Comparison of ENCODE assay signal across 8 cellular contexts in genomic region chr19:6862673-6863078, GRCh38. TPM values are rescaled to one million over a fixed set of nuclear protein-coding genes. Genes with fewer than 3 reads are reported as not detected.
DNase-seq lines count a peak whose midpoint lies in the region; ATAC-seq, FAIRE-seq and TF ChIP-seq lines count a peak whose summit lies in the region.

No MANE protein-coding gene starts in this region.

- peaks cover 10% of the 10 kb centered on the region for H3K9me3 Mint-ChIP-seq in WTC11

- peak; percentile 82 for TF ChIP-seq CTCF in WTC11 (IDR thresholded peaks at IDR 0.05)
- TF ChIP-seq CTCF in mammary epithelial cell (conservative IDR thresholded peaks at IDR 0.05 in 1 of 2, IDR thresholded peaks at IDR 0.05 in 1 of 2; ENCODE audit: extremely low read depth in 1 of 2, insufficient read depth in 1 of 2, low read depth in 1 of 2, low read length in 2 of 2): peak; percentile 87 to 88
- peak; percentile 83 for TF ChIP-seq CTCF in kidney (IDR thresholded peaks at IDR 0.05; ENCODE audit: borderline replicate concordance, extremely low read depth, insufficient read depth)

- peaks cover 3% of the 10 kb centered on the region for H3K4me1 ChIP-seq in mammary epithelial cell (ENCODE audit: insufficient read depth, low read length)
- H3K4me1 ChIP-seq in kidney (ENCODE audit: control insufficient read depth in 1 of 2, insufficient read depth in 1 of 2, low read depth in 1 of 2, low read length in 2 of 2): no peaks in the 10 kb centered on the region

- in situ Hi-C loops in mammary epithelial cell (cut with MboI; ENCODE audit: low sequenced_read_pairs in 2 of 2): loop anchor here (10.0 to 25.0 kb wide), 5 partner anchors 225 to 725 kb away; partner anchors contain the start of genes ACSBG2 (in 1 of the 2) and TUBB4A (in 1 of the 2)

- FAIRE-seq in kidney (lab: Jason Lieb, UNC): no peak

- no peak overlapping the region for H3K9ac ChIP-seq in mammary epithelial cell (ENCODE audit: insufficient read depth, low read length)
- H3K9ac ChIP-seq in kidney (ENCODE audit: low read length in 2 of 2): no peak overlapping the region

- ATAC-seq in HG02610 (IDR thresholded peaks at IDR 0.05; ENCODE audit: unreplicated experiment) (peak; percentile 68), WTC11 (peak; percentile 90), GM18858 (IDR thresholded peaks at IDR 0.05; ENCODE audit: unreplicated experiment) (no peak)

- H4K20me1 ChIP-seq in mammary epithelial cell (ENCODE audit: insufficient read depth, low read length): no peaks in the 10 kb centered on the region

- no peak overlapping the region for H3K27ac ChIP-seq in mammary epithelial cell (ENCODE audit: insufficient read depth, low read depth, low read length)
- H3K27ac ChIP-seq in kidney (ENCODE audit: low read depth in 2 of 2, low read length in 2 of 2): no peak overlapping the region

- peak overlapping the region; percentile 65 for H3K4me3 Mint-ChIP-seq in WTC11

- WGBS in mammary epithelial cell (ENCODE audit: low coverage, missing lambda C conversion rate): 6% methylated on average over 15 of the region's 16 CpGs

- H3K4me3 ChIP-seq in mammary epithelial cell (replicated peaks in 1 of 3; ENCODE audit: insufficient read depth in 1 of 3, low read depth in 2 of 3, low read length in 3 of 3): no peak overlapping the region
- no peak overlapping the region for H3K4me3 ChIP-seq in kidney (ENCODE audit: low read length in 2 of 2)

- H3K4me1 Mint-ChIP-seq in WTC11: peaks cover 4% of the 10 kb centered on the region

- no peak overlapping the region for H3K27ac Mint-ChIP-seq in WTC11

- no TSS peak for BruUV-seq in mammary epithelial cell (replicated peaks; lab: Mats Ljungman, UMichigan)

- H3K9me3 ChIP-seq in mammary epithelial cell (replicated peaks; ENCODE audit: insufficient read depth, low read length) (no peaks in the 10 kb centered on the region), kidney (ENCODE audit: control insufficient read depth in 1 of 2, low read length in 2 of 2) (no peaks in the 10 kb centered on the region)

- H3K79me2 ChIP-seq in mammary epithelial cell (ENCODE audit: insufficient read depth, low read length): no peaks in the 10 kb centered on the region

- no peaks in the 10 kb centered on the region for H3K27me3 ChIP-seq in mammary epithelial cell (ENCODE audit: insufficient read depth, low read length)

- intact Hi-C loops in mammary epithelial cell (cut with micrococcal nuclease): loop anchor here (1.0 to 10.0 kb wide), 9 partner anchors 96 to 808 kb away; partner anchors contain the start of genes SH2D3A and TNFSF9
- intact Hi-C loops in kidney (cut with DNase I): loop anchor here (10.0 kb wide), 1 partner anchor 238 kb away; no protein-coding TSS in a partner anchor

- DNase-seq in GM03348 (ENCODE audit: low spot score): peak; percentile 87
- peak; percentile 58 for DNase-seq in NCI-H2227 (lab: John Stamatoyannopoulos, UW; ENCODE audit: unreplicated experiment)
- DNase-seq in WTC11 (ENCODE audit: low spot score): peak; percentile 89
- peak; percentile 78 for DNase-seq in mammary epithelial cell
- peak; percentile 92 for DNase-seq in kidney
- peak; percentile 68 to 87 (median 78) for DNase-seq in stimulated activated CD4-positive, alpha-beta T cell treated with anti-CD3 and anti-CD28 coated beads, Interleukin-1b, Interleukin-23, amount 100 ng/mL, for 24 hours (ENCODE audit: low read depth in 4 of 4, low spot score in 1 of 4)

- dilution Hi-C loops in mammary epithelial cell (cut with HindIII; ENCODE audit: low sequenced_read_pairs): no loop called here

- peak overlapping the region; percentile 9 for H2AFZ ChIP-seq in mammary epithelial cell (ENCODE audit: low read depth, low read length)

- CTCF ChIA-PET in WTC11 (lab: Charles Lee) (interaction anchor here (0.5 to 4.8 kb wide), 14 partner anchors 10 to 418 kb away, joined by 3 to 85 read pairs (median 5); partner anchors contain the start of genes GPR108 and VAV1), mammary epithelial cell (lab: Charles Lee; ENCODE audit: low non-redundant PET) (interaction anchor here (0.6 to 1.4 kb wide), 2 partner anchors 125 to 736 kb away, joined by 8 to 25 read pairs; partner anchors contain the start of gene GPR108)

- peaks cover 4% of the 10 kb centered on the region; the same call in 1 of the 2 replicates for H3K36me3 Mint-ChIP-seq in WTC11

- H3K36me3 ChIP-seq in mammary epithelial cell (ENCODE audit: insufficient read depth, low read length) (no peaks in the 10 kb centered on the region), kidney (ENCODE audit: control insufficient read depth in 1 of 2, insufficient read depth in 2 of 2, low read length in 2 of 2) (no peaks in the 10 kb centered on the region)

- peak overlapping the region; percentile 16 for H3K4me2 ChIP-seq in mammary epithelial cell (ENCODE audit: insufficient read depth, low read depth, low read length)

- H3K27me3 Mint-ChIP-seq in WTC11 (ENCODE audit: low read depth): peaks cover 3% of the 10 kb centered on the region; the same call in 1 of the 2 replicates

- POLR2A ChIA-PET in WTC11 (lab: Charles Lee): interaction anchor here (0.7 kb wide), 1 partner anchor 13 kb away, joined by 3 read pairs; no protein-coding TSS in a partner anchor

TF ChIP-seq in WTC11, 78 proteins besides CTCF, POLR2A, EP300 and RAD21:
- no peak for TF ChIP-seq JUN (CRISPR knock-in tag; IDR thresholded peaks at IDR 0.05)
- no peak for TF ChIP-seq SP1 (CRISPR knock-in tag; conservative IDR thresholded peaks at IDR 0.05)
- TF ChIP-seq, protein P1, sequence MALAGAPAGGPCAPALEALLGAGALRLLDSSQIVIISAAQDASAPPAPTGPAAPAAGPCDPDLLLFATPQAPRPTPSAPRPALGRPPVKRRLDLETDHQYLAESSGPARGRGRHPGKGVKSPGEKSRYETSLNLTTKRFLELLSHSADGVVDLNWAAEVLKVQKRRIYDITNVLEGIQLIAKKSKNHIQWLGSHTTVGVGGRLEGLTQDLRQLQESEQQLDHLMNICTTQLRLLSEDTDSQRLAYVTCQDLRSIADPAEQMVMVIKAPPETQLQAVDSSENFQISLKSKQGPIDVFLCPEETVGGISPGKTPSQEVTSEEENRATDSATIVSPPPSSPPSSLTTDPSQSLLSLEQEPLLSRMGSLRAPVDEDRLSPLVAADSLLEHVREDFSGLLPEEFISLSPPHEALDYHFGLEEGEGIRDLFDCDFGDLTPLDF (CRISPR knock-in tag; IDR thresholded peaks at IDR 0.05): no peak
- TF ChIP-seq IRF2 (CRISPR knock-in tag; IDR thresholded peaks at IDR 0.05; ENCODE audit: borderline replicate concordance, low read depth): no peak
- TF ChIP-seq ETV6 (CRISPR knock-in tag; IDR thresholded peaks at IDR 0.05): no peak
- peak; percentile 20; the same call in 1 of the 2 replicates for TF ChIP-seq GABPB1 (CRISPR knock-in tag; IDR thresholded peaks at IDR 0.05)
- TF ChIP-seq, protein P2, sequence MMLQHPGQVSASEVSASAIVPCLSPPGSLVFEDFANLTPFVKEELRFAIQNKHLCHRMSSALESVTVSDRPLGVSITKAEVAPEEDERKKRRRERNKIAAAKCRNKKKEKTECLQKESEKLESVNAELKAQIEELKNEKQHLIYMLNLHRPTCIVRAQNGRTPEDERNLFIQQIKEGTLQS (CRISPR knock-in tag; conservative IDR thresholded peaks at IDR 0.05): no peak

RNA-seq across cellular contexts. Expression of gene ADGRE1, which starts 24.7 kb away (rescaled TPM):
- not detected in 3 replicates for total RNA-seq in WTC11 (2021)
- not detected for total RNA-seq in mammary epithelial cell
- not detected for polyA plus RNA-seq in mammary epithelial cell
- polyA minus RNA-seq in mammary epithelial cell: not detected
- 1.3 TPM for total RNA-seq in kidney
- polyA plus RNA-seq in kidney (ENCODE audit: insufficient read depth, low read depth, low replicate concordance): 0.19 TPM
